In genomic region chr1:95233737-95234493, GRCh38 we compare ENCODE assay signal across 8 cellular contexts.
DNase-seq lines count a peak whose midpoint lies in the region; ATAC-seq and TF ChIP-seq lines count a peak whose summit lies in the region.

RWDD3 (plus strand) TSS chr1:95234210; CDS start chr1:95234231, 21 bp downstream.

- DNase-seq in AG10803 (ENCODE audit: low read depth) (peak; percentile 90), NCI-H226 (peak; percentile 80), caudate nucleus (lab: John Stamatoyannopoulos, UW) (peak in 60 of 61 donors; percentile 24 to 96 (median 85)), islet precursor cell (peak; percentile 97)
- DNase-seq in activated CD4-positive, CD25-positive, alpha-beta regulatory T cell (lab: John Stamatoyannopoulos, UW) = peak; percentile 83 to 92 (median 88)
- DNase-seq in stimulated activated CD4-positive, alpha-beta T cell treated with anti-CD3 and anti-CD28 coated beads, Interleukin-12 subunit alpha, Interleukin-12 subunit beta, amount 100 ng/mL, for 48 hours (ENCODE audit: low read depth in 2 of 3, low spot score in 1 of 3) = peak; percentile 82 to 91 (median 88)

- H3K27ac ChIP-seq in caudate nucleus (ENCODE audit: low read depth, low read length) = peak within 1 kb of the TSS; percentile 95

- peak; percentile 46 for TF ChIP-seq CTCF in AG10803 (conservative IDR thresholded peaks at IDR 0.05; ENCODE audit: low read length)

- H3K4me3 ChIP-seq in AG10803 (ENCODE audit: low read length) = peak within 1 kb of the TSS; percentile 90

- peak; percentile 99 for ATAC-seq in GM18907 (IDR thresholded peaks at IDR 0.05; ENCODE audit: unreplicated experiment)
- ATAC-seq in HG03139 (IDR thresholded peaks at IDR 0.05; ENCODE audit: unreplicated experiment) = peak; percentile 98

Comparison
In these comparisons a context has a peak if more than half of its experiments do, and no peak if none do; other contexts are left out.
1. Peak in every context shown above with its lines: DNase-seq, ATAC-seq, H3K4me3 ChIP-seq and H3K27ac ChIP-seq.